In the genomic region with DNA sequence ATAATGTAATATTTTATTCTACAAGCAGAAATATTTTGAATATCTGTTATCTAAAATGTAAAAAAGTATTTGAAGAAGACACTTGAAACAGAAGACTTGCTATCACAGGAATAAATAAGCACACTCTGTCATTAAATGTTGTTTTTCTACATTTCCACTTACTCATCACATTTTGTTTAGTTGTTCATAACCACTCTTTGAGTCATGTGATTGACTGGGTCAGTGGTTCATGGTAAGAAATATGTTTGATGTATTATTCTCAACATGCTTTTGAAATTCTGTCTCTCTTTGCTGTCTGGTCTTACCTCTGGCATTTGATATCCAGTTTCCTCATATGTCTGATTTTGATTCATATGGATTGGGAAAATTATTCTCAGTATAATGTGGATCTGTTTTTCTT, we compare ENCODE assay signal across 19 cellular contexts.
DNase-seq lines count a peak whose midpoint lies in the region; ATAC-seq, FAIRE-seq and TF ChIP-seq lines count a peak whose summit lies in the region.
"Had no signal": no experiment of that assay in that cellular context is flagged by ENCODE, and none has a peak within 500 bp of the region (broad histone marks: within the 10 kb centered on the region; RNA-seq: fewer than 3 reads in every experiment).

No MANE protein-coding gene starts in this region.

- no peak for ATAC-seq in K562
- peak; percentile 21 for ATAC-seq in foreskin keratinocyte
- ATAC-seq in psoas muscle, result no peak
- ATAC-seq: body of pancreas; heart left ventricle; naive thymus-derived CD4-positive, alpha-beta T cell had no signal

- H3K4me3 ChIP-seq in HEK293 (ENCODE audit: low read depth, low read length) (no peak overlapping the region), K562 (no peak overlapping the region), psoas muscle (no peak overlapping the region)
- H3K4me3 ChIP-seq: body of pancreas, heart left ventricle, PC-9, tibial nerve had no signal

- TF ChIP-seq EP300 in K562 (IDR thresholded peaks at IDR 0.05; ENCODE audit: low read length), result no peak

- H3K9me1 ChIP-seq in K562 (ENCODE audit: control insufficient read depth, insufficient read depth, low read length), result no peaks in the 10 kb centered on the region

- TF ChIP-seq RAD21 in K562 (CRISPR knock-in tag; conservative IDR thresholded peaks at IDR 0.05 in 1 of 2, IDR thresholded peaks at IDR 0.05 in 1 of 2), result no peak

- H3K9me3 ChIP-seq in HEK293 (ENCODE audit: control insufficient read depth, insufficient read depth, low read depth, low read length) (no peaks in the 10 kb centered on the region), K562 (replicated peaks; ENCODE audit: control insufficient read depth, insufficient read depth, low read depth, low read length) (no peaks in the 10 kb centered on the region), psoas muscle (no peaks in the 10 kb centered on the region)
- H3K9me3 ChIP-seq: body of pancreas, heart left ventricle, tibial nerve had no signal

- POLR2A ChIA-PET in HEK293 (lab: Yijun Ruan, JAX), result no interaction called here
- POLR2A ChIA-PET in K562 (lab: Yijun Ruan, JAX), result no interaction called here

- H3K27me3 ChIP-seq in K562 (ENCODE audit: control insufficient read depth in 2 of 2, insufficient read depth in 2 of 2, low read length in 2 of 2), result no peaks in the 10 kb centered on the region
- H3K27me3 ChIP-seq in foreskin keratinocyte, result no peaks in the 10 kb centered on the region
- no peaks in the 10 kb centered on the region for H3K27me3 ChIP-seq in psoas muscle (ENCODE audit: insufficient read depth in 3 of 3, low read length in 2 of 3)
- H3K27me3 ChIP-seq: body of pancreas, heart left ventricle, tibial nerve had no signal

- no peak overlapping the region for H2AFZ ChIP-seq in K562 (ENCODE audit: low read depth, low read length)
- H2AFZ ChIP-seq: PC-9 had no signal

- H3K36me3 ChIP-seq in HEK293 (ENCODE audit: control insufficient read depth in 2 of 2, insufficient read depth in 1 of 2, low read length in 2 of 2) (no peaks in the 10 kb centered on the region), K562 (ENCODE audit: control insufficient read depth, insufficient read depth, low read length) (no peaks in the 10 kb centered on the region), psoas muscle (ENCODE audit: insufficient read depth in 1 of 2, low read depth in 1 of 2) (no peaks in the 10 kb centered on the region)
- H3K36me3 ChIP-seq: heart left ventricle had no signal

- no TSS peak for BruUV-seq in K562 (replicated peaks; lab: Mats Ljungman, UMichigan)

- H3K4me2 ChIP-seq in K562 (ENCODE audit: insufficient read depth, low read length), result no peak overlapping the region
- H3K4me2 ChIP-seq: PC-9 had no signal

- H4K20me1 ChIP-seq in K562 (replicated peaks; ENCODE audit: control insufficient read depth, insufficient read depth, low read length), result no peaks in the 10 kb centered on the region

- CTCF ChIA-PET in HEK293 (lab: Yijun Ruan, JAX) (interaction anchor here (1.0 kb wide), 1 partner anchor 74 kb away, joined by 4 read pairs; no protein-coding TSS in a partner anchor), K562 (lab: Yijun Ruan, JAX; ENCODE audit: low intra/inter-chr PET ratio) (no interaction called here)

- in situ Hi-C loops in K562 (cut with MboI), result no loop called here

- H3K27ac ChIP-seq in HEK293 (ENCODE audit: extremely low read depth, low read depth, low read length), result no peak overlapping the region
- H3K27ac ChIP-seq in K562 (ENCODE audit: extremely low read depth, low read depth, low read length), result no peak overlapping the region
- no peak overlapping the region for H3K27ac ChIP-seq in foreskin keratinocyte
- H3K27ac ChIP-seq in psoas muscle, result no peak overlapping the region
- H3K27ac ChIP-seq: body of pancreas, heart left ventricle, PC-9, tibial nerve had no signal

- H3K4me1 ChIP-seq in HEK293 (ENCODE audit: control insufficient read depth, insufficient read depth, low read length), result peaks cover 5% of the 10 kb centered on the region; the same call in 1 of the 2 replicates
- H3K4me1 ChIP-seq in K562 (replicated peaks in 1 of 2; ENCODE audit: control insufficient read depth in 2 of 2, insufficient read depth in 2 of 2, low read length in 2 of 2), result no peaks in the 10 kb centered on the region
- peaks cover 11% of the 10 kb centered on the region for H3K4me1 ChIP-seq in foreskin keratinocyte
- no peaks in the 10 kb centered on the region for H3K4me1 ChIP-seq in psoas muscle
- H3K4me1 ChIP-seq: body of pancreas, heart left ventricle, tibial nerve had no signal

- TF ChIP-seq CTCF in HEK293 (tag by site-specific recombination; IDR thresholded peaks at IDR 0.05) (no peak), K562 (IDR thresholded peaks at IDR 0.05 in 2 of 3, conservative IDR thresholded peaks at IDR 0.05 in 1 of 3; ENCODE audit: insufficient read depth in 2 of 3, low read depth in 1 of 3, low read length in 3 of 3) (no peak), foreskin keratinocyte (conservative IDR thresholded peaks at IDR 0.05) (no peak), GM20000 (IDR thresholded peaks at IDR 0.05; ENCODE audit: extremely low read depth, missing control alignments) (no peak), psoas muscle (IDR thresholded peaks at IDR 0.05) (no peak)

- H3K9ac ChIP-seq in K562 (ENCODE audit: insufficient read depth in 1 of 2, low read depth in 2 of 2, low read length in 2 of 2), result no peak overlapping the region

- DNase-seq in K562 (ENCODE audit: extremely low read depth in 1 of 4, low spot score in 3 of 4) (no peak), foreskin keratinocyte (peak; percentile 34 to 62), urothelium cell line (ENCODE audit: low spot score) (peak; percentile 19), GM20000 (ENCODE audit: low spot score) (no peak), psoas muscle (no peak), NCI-H146 (lab: John Stamatoyannopoulos, UW) (no peak)
- DNase-seq: activated B cell treated with CpG ODN at 0.5 μM for 24 hours; activated gamma-delta T cell treated with Interleukin-2 at 50 U/mL for 16 hours; body of pancreas; CD4-positive, alpha-beta T cell; endodermal cell; heart left ventricle; naive thymus-derived CD4-positive, alpha-beta T cell; NCI-H1105; NCI-H510A; PC-9; stimulated activated CD4-positive, alpha-beta T cell treated with anti-CD3 and anti-CD28 coated beads, Interleukin-2, amount 100 ng/mL, for 24 hours had no signal

- no peak for TF ChIP-seq POLR2A in K562 (conservative IDR thresholded peaks at IDR 0.05)

- FAIRE-seq in K562 (lab: Jason Lieb, UNC), result no peak
- FAIRE-seq in urothelium cell line (lab: Jason Lieb, UNC), result no peak

- H3K79me2 ChIP-seq in K562 (ENCODE audit: control insufficient read depth, insufficient read depth, low read length), result no peaks in the 10 kb centered on the region

- intact Hi-C loops in K562 (cut with micrococcal nuclease), result no loop called here
- intact Hi-C loops in psoas muscle (cut with DNase I), result no loop called here

TF ChIP-seq in HEK293, 187 proteins besides CTCF, POLR2A, EP300 and RAD21 (continues in another document):
- TF ChIP-seq ZNF747 (tag by site-specific recombination; IDR thresholded peaks at IDR 0.05) (no peak), ZNF341 (tag by site-specific recombination; IDR thresholded peaks at IDR 0.05; ENCODE audit: low read depth) (no peak), ZFP41 (tag by site-specific recombination; IDR thresholded peaks at IDR 0.05; ENCODE audit: borderline replicate concordance) (no peak)
- TF ChIP-seq, protein P1, sequence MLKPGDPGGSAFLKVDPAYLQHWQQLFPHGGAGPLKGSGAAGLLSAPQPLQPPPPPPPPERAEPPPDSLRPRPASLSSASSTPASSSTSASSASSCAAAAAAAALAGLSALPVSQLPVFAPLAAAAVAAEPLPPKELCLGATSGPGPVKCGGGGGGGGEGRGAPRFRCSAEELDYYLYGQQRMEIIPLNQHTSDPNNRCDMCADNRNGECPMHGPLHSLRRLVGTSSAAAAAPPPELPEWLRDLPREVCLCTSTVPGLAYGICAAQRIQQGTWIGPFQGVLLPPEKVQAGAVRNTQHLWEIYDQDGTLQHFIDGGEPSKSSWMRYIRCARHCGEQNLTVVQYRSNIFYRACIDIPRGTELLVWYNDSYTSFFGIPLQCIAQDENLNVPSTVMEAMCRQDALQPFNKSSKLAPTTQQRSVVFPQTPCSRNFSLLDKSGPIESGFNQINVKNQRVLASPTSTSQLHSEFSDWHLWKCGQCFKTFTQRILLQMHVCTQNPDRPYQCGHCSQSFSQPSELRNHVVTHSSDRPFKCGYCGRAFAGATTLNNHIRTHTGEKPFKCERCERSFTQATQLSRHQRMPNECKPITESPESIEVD (tag by site-specific recombination; IDR thresholded peaks at IDR 0.05), result 0 out of 2 replicates have a peak, but pooled peaks have one; percentile 16

TF ChIP-seq in K562, 482 proteins besides CTCF, POLR2A, EP300 and RAD21:
- TF ChIP-seq NUFIP1 (IDR thresholded peaks at IDR 0.05; ENCODE audit: partially characterized antibody), result no peak
- TF ChIP-seq, protein P2, sequence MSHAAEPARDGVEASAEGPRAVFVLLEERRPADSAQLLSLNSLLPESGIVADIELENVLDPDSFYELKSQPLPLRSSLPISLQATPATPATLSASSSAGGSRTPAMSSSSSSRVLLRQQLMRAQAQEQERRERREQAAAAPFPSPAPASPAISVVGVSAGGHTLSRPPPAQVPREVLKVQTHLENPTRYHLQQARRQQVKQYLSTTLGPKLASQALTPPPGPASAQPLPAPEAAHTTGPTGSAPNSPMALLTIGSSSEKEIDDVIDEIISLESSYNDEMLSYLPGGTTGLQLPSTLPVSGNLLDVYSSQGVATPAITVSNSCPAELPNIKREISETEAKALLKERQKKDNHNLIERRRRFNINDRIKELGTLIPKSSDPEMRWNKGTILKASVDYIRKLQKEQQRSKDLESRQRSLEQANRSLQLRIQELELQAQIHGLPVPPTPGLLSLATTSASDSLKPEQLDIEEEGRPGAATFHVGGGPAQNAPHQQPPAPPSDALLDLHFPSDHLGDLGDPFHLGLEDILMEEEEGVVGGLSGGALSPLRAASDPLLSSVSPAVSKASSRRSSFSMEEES (CRISPR knock-in tag; IDR thresholded peaks at IDR 0.05), result peak; percentile 43
TF ChIP-seq in K562: peak in this region for 1.

Comparison
In these comparisons a context has a peak if more than half of its experiments do, and no peak if none do; other contexts are left out.
1. DNase-seq: peak in foreskin keratinocyte (2 of 2) and urothelium cell line (single experiment); none in K562 (0 of 4), GM20000 (single experiment), psoas muscle (0 of 2) and NCI-H146 (single experiment).